In genomic region chr4:91340843-91341242, GRCh38 we compare ENCODE assay signal across 4 cellular contexts.
"Had no signal": no experiment of that assay in that cellular context is flagged by ENCODE, and none has a peak within 500 bp of the region (broad histone marks: within the 10 kb centered on the region; RNA-seq: fewer than 3 reads in every experiment).

No MANE protein-coding gene starts in this region.

- ATAC-seq: HepG2, K562 had no signal

- H3K4me3 ChIP-seq: K562 had no signal

- H3K27ac ChIP-seq: HL-60 had no signal

- DNase-seq: IMR-90 had no signal
